ENCODE assay signal across 9 cellular contexts in the genomic region with DNA sequence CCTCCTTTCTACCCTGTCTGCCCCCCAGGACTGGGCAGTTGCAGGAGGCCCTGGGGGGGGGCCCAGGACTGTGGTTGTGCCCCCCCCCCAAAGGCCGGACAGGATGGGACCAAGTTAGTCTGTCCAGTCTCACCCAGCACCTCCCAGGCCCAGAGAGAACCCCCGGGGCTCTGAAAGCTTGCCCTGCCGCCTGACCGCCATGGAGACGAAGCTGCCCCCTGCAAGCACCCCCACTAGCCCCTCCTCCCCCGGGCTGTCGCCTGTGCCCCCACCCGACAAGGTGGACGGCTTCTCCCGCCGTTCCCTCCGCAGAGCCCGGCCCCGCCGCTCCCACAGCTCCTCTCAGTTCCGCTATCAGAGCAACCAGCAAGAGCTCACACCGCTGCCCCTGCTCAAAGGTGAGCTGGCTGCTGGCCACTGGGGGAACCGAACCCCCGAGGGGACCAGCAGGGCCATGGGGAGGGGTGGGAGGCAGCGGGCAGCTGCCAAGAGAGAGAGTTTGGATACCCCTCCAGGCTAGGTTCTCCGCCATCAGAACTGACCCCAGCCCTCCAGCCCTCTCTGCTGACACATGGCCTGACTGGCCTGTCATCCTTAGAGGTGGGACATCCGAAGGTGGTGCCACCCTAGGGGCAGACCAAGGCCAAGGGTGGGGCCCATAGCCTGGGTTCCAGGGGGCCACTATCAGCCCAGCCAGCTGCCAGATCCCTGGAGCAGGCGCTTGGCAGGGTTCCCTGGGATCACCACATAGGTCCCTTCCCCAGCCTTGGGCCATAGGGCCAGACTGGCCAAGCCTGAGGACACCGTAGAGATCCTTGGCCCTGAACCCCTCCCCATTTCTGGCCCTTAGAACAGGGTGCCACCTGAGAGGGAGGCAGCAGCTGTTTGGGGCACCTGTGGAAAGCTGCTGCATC. TPM values are rescaled to one million over a fixed set of nuclear protein-coding genes. Genes with fewer than 3 reads are reported as not detected.
DNase-seq lines count a peak whose midpoint lies in the region; ATAC-seq and TF ChIP-seq lines count a peak whose summit lies in the region.
"Had no signal": no experiment of that assay in that cellular context is flagged by ENCODE, and none has a peak within 500 bp of the region (broad histone marks: within the 10 kb centered on the region; RNA-seq: fewer than 3 reads in every experiment).

No MANE protein-coding gene starts in this region.

- no peaks in the 10 kb centered on the region for H3K36me3 ChIP-seq in HUES48 (ENCODE audit: control insufficient read depth, insufficient read depth, low read length)
- no peaks in the 10 kb centered on the region for H3K36me3 ChIP-seq in hepatocyte (replicated peaks; ENCODE audit: insufficient read depth, low read depth)

- 83% methylated on average over 14 of the region's 24 CpGs for WGBS in hepatocyte (ENCODE audit: low lambda C conversion rate, missing lambda C conversion rate)

- peaks cover 12% of the 10 kb centered on the region for H3K4me1 Mint-ChIP-seq in activated T-helper 2 cell treated with anti-CD3 and anti-CD28 coated beads, Interferon-gamma antibody, Interleukin-2, Interleukin-4, amounts not matched to agents 10 μg/mL and 5 μg/mL and 100 μg/mL, durations not matched to agents 14 hours and 24 hours and 36 hours (ENCODE audit: low read depth)
- peaks cover 23% of the 10 kb centered on the region for H3K4me1 Mint-ChIP-seq in stimulated activated effector memory CD8-positive, alpha-beta T cell treated with anti-CD3 and anti-CD28 coated beads, Interleukin-12 subunit alpha, Interleukin-12 subunit beta, amount 100 ng/mL, for 72 hours

- H3K4me1 ChIP-seq in HUES48 (ENCODE audit: control insufficient read depth, insufficient read depth, low read length) (peaks cover 6% of the 10 kb centered on the region), hepatocyte (ENCODE audit: insufficient read depth) (peaks cover 3% of the 10 kb centered on the region)

- H3K9me3 Mint-ChIP-seq in activated T-helper 2 cell treated with anti-CD3 and anti-CD28 coated beads, Interferon-gamma antibody, Interleukin-2, Interleukin-4, amounts not matched to agents 10 μg/mL and 5 μg/mL and 100 μg/mL, durations not matched to agents 14 hours and 24 hours and 36 hours = no peaks in the 10 kb centered on the region
- no peaks in the 10 kb centered on the region for H3K9me3 Mint-ChIP-seq in stimulated activated effector memory CD8-positive, alpha-beta T cell treated with anti-CD3 and anti-CD28 coated beads, Interleukin-12 subunit alpha, Interleukin-12 subunit beta, amount 100 ng/mL, for 72 hours

- H3K4me3 Mint-ChIP-seq in activated T-helper 2 cell treated with anti-CD3 and anti-CD28 coated beads, Interferon-gamma antibody, Interleukin-2, Interleukin-4, amounts not matched to agents 10 μg/mL and 5 μg/mL and 100 μg/mL, durations not matched to agents 14 hours and 24 hours and 36 hours (ENCODE audit: low read depth) = peak overlapping the region; percentile 96
- peak overlapping the region; percentile 95 for H3K4me3 Mint-ChIP-seq in stimulated activated effector memory CD8-positive, alpha-beta T cell treated with anti-CD3 and anti-CD28 coated beads, Interleukin-12 subunit alpha, Interleukin-12 subunit beta, amount 100 ng/mL, for 72 hours

- no peaks in the 10 kb centered on the region for H4K20me1 ChIP-seq in hepatocyte (ENCODE audit: insufficient read depth, poor library complexity, severe bottlenecking)

- peak overlapping the region; percentile 42 for H3K27ac Mint-ChIP-seq in activated T-helper 2 cell treated with anti-CD3 and anti-CD28 coated beads, Interferon-gamma antibody, Interleukin-2, Interleukin-4, amounts not matched to agents 10 μg/mL and 5 μg/mL and 100 μg/mL, durations not matched to agents 14 hours and 24 hours and 36 hours
- H3K27ac Mint-ChIP-seq in stimulated activated effector memory CD8-positive, alpha-beta T cell treated with anti-CD3 and anti-CD28 coated beads, Interleukin-12 subunit alpha, Interleukin-12 subunit beta, amount 100 ng/mL, for 72 hours = peak overlapping the region; percentile 99

- H3K27me3 ChIP-seq in HUES48 (ENCODE audit: control insufficient read depth, insufficient read depth, low read length) (no peaks in the 10 kb centered on the region), hepatocyte (no peaks in the 10 kb centered on the region)

- no peak for ATAC-seq in stimulated activated effector memory CD8-positive, alpha-beta T cell treated with anti-CD3 and anti-CD28 coated beads, Interleukin-12 subunit alpha, Interleukin-12 subunit beta, amount 100 ng/mL, for 72 hours
- ATAC-seq in GM21529 (IDR thresholded peaks at IDR 0.05; ENCODE audit: unreplicated experiment) (no peak), esophagus mucosa (no peak)

- TF ChIP-seq CTCF in hepatocyte (IDR thresholded peaks at IDR 0.05; ENCODE audit: poor library complexity) = no peak

- DNase-seq in activated T-helper 2 cell treated with anti-CD3 and anti-CD28 coated beads, Interferon-gamma antibody, Interleukin-2, Interleukin-4, amounts not matched to agents 10 μg/mL and 5 μg/mL and 100 μg/mL, durations not matched to agents 14 hours and 24 hours and 36 hours (ENCODE audit: low spot score) = no peak
- peak; percentile 34 for DNase-seq in hepatocyte (ENCODE audit: low spot score)
- DNase-seq in stimulated activated effector memory CD8-positive, alpha-beta T cell treated with anti-CD3 and anti-CD28 coated beads, Interleukin-12 subunit alpha, Interleukin-12 subunit beta, amount 100 ng/mL, for 72 hours (ENCODE audit: low spot score in 2 of 2) = no peak
- DNase-seq in activated effector memory CD4-positive, alpha-beta T cell treated with Interleukin-2 at 50 U/mL for 16 hours = no peak
- no peak for DNase-seq in SIG-M5 treated with dmso at 0.1 percent for 504 hours (lab: John Stamatoyannopoulos, UW; ENCODE audit: unreplicated experiment)
- DNase-seq: NCI-H146 had no signal

- no peak overlapping the region for H2AFZ ChIP-seq in hepatocyte

- no peak overlapping the region for H3K27ac ChIP-seq in HUES48 (ENCODE audit: low read depth, low read length)
- H3K27ac ChIP-seq in hepatocyte = no peak overlapping the region

- no peaks in the 10 kb centered on the region for H3K27me3 Mint-ChIP-seq in activated T-helper 2 cell treated with anti-CD3 and anti-CD28 coated beads, Interferon-gamma antibody, Interleukin-2, Interleukin-4, amounts not matched to agents 10 μg/mL and 5 μg/mL and 100 μg/mL, durations not matched to agents 14 hours and 24 hours and 36 hours (ENCODE audit: low read depth)

- no peaks in the 10 kb centered on the region for H3K9me3 ChIP-seq in HUES48 (ENCODE audit: control insufficient read depth, insufficient read depth, low read length)
- H3K9me3 ChIP-seq in hepatocyte (ENCODE audit: low read depth) = no peaks in the 10 kb centered on the region

- H3K36me3 Mint-ChIP-seq in activated T-helper 2 cell treated with anti-CD3 and anti-CD28 coated beads, Interferon-gamma antibody, Interleukin-2, Interleukin-4, amounts not matched to agents 10 μg/mL and 5 μg/mL and 100 μg/mL, durations not matched to agents 14 hours and 24 hours and 36 hours (ENCODE audit: low read depth) = peaks cover 13% of the 10 kb centered on the region
- peaks cover 36% of the 10 kb centered on the region for H3K36me3 Mint-ChIP-seq in stimulated activated effector memory CD8-positive, alpha-beta T cell treated with anti-CD3 and anti-CD28 coated beads, Interleukin-12 subunit alpha, Interleukin-12 subunit beta, amount 100 ng/mL, for 72 hours

- no peak overlapping the region for H3K9ac ChIP-seq in HUES48 (ENCODE audit: low read depth, low read length)

- H3K9me2 ChIP-seq in hepatocyte (replicated peaks; ENCODE audit: insufficient read depth) = no peaks in the 10 kb centered on the region

- H3K4me2 ChIP-seq in hepatocyte = peak overlapping the region; percentile 89

- intact Hi-C loops in activated T-helper 2 cell treated with anti-CD3 and anti-CD28 coated beads, Interferon-gamma antibody, Interleukin-2, Interleukin-4, amounts not matched to agents 10 μg/mL and 5 μg/mL and 100 μg/mL, durations not matched to agents 14 hours and 24 hours and 36 hours (cut with micrococcal nuclease) = loop anchor here (2.0 kb wide), 1 partner anchor 89 kb away; a partner anchor contains a TSS

- peaks cover 8% of the 10 kb centered on the region for H3K79me2 ChIP-seq in hepatocyte

- H3K4me3 ChIP-seq in HUES48 (ENCODE audit: low read depth, low read length) (peak overlapping the region; percentile 62; the same call in 1 of the 2 replicates), hepatocyte (peak overlapping the region; percentile 91)

RNA-seq across cellular contexts. Expression of a gene that starts 1.3 kb away (rescaled TPM):
- 13.6 and 16.1 TPM in 2 replicates for total RNA-seq in activated T-helper 2 cell treated with anti-CD3 and anti-CD28 coated beads, Interferon-gamma antibody, Interleukin-2, Interleukin-4, amounts not matched to agents 10 μg/mL and 5 μg/mL and 100 μg/mL, durations not matched to agents 14 hours and 24 hours and 36 hours
- 15.8 and 16.9 TPM in 2 replicates for total RNA-seq in hepatocyte
- 16.2 and 19.5 TPM in 2 replicates for polyA plus RNA-seq in hepatocyte
- total RNA-seq in esophagus mucosa = 7.0 TPM

RNA-seq across cellular contexts. Expression of a gene that starts 8.8 kb away (rescaled TPM):
- total RNA-seq in activated T-helper 2 cell treated with anti-CD3 and anti-CD28 coated beads, Interferon-gamma antibody, Interleukin-2, Interleukin-4, amounts not matched to agents 10 μg/mL and 5 μg/mL and 100 μg/mL, durations not matched to agents 14 hours and 24 hours and 36 hours = 20.7 and 26.1 TPM in 2 replicates
- 16.4 and 18.1 TPM in 2 replicates for total RNA-seq in hepatocyte
- 11.7 and 17.0 TPM in 2 replicates for polyA plus RNA-seq in hepatocyte
- total RNA-seq in esophagus mucosa = 10.7 TPM

RNA-seq across cellular contexts. Expression of a gene that starts 9.9 kb away (rescaled TPM):
- not detected in 2 replicates for total RNA-seq in activated T-helper 2 cell treated with anti-CD3 and anti-CD28 coated beads, Interferon-gamma antibody, Interleukin-2, Interleukin-4, amounts not matched to agents 10 μg/mL and 5 μg/mL and 100 μg/mL, durations not matched to agents 14 hours and 24 hours and 36 hours
- total RNA-seq in hepatocyte = 2.0 TPM in 1 of 2 replicates, not detected in the other
- not detected in 2 replicates for polyA plus RNA-seq in hepatocyte
- not detected for total RNA-seq in esophagus mucosa

RNA-seq across cellular contexts. Expression of a gene that starts 46.1 kb away (rescaled TPM):
- not detected in 2 replicates for total RNA-seq in activated T-helper 2 cell treated with anti-CD3 and anti-CD28 coated beads, Interferon-gamma antibody, Interleukin-2, Interleukin-4, amounts not matched to agents 10 μg/mL and 5 μg/mL and 100 μg/mL, durations not matched to agents 14 hours and 24 hours and 36 hours
- total RNA-seq in hepatocyte = not detected in 2 replicates
- polyA plus RNA-seq in hepatocyte = not detected in 2 replicates
- not detected for total RNA-seq in esophagus mucosa

RNA-seq across cellular contexts. Expression of a gene that starts 47.4 kb away (rescaled TPM):
- total RNA-seq in activated T-helper 2 cell treated with anti-CD3 and anti-CD28 coated beads, Interferon-gamma antibody, Interleukin-2, Interleukin-4, amounts not matched to agents 10 μg/mL and 5 μg/mL and 100 μg/mL, durations not matched to agents 14 hours and 24 hours and 36 hours = 107 TPM in 2 replicates
- total RNA-seq in hepatocyte (44.8 and 52.4 TPM in 2 replicates), esophagus mucosa (25.6 TPM)
- polyA plus RNA-seq in hepatocyte = 66.6 and 69.5 TPM in 2 replicates
